ENCODE assay signal across 18 cellular contexts in the genomic region with DNA sequence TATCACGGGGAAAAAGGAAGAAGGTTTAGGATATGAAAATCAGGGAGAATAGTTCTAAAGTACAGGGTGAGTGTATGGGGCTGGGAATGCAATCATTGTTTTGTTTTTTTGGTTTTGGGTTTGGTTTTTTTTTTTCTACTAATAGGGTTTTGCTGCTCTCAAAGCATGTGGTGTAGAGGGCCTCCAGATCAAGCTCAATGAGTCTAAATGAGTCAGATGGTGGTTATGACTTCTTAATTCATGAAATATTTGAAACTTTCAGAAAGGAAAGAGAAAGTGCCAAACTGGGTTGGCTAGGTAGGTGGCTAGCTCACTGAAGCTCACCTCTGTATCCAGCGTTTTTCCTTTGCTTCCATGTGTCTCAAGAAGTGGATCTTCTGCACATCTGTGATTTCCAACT. TPM values are rescaled to one million over a fixed set of nuclear protein-coding genes. Genes with fewer than 3 reads are reported as not detected.
DNase-seq lines count a peak whose midpoint lies in the region; ATAC-seq and TF ChIP-seq lines count a peak whose summit lies in the region.
"Had no signal": no experiment of that assay in that cellular context is flagged by ENCODE, and none has a peak within 500 bp of the region (broad histone marks: within the 10 kb centered on the region; RNA-seq: fewer than 3 reads in every experiment).

No MANE protein-coding gene starts in this region.

- no peak overlapping the region for H3K27ac ChIP-seq in MM.1S (ENCODE audit: low read length)
- H3K27ac ChIP-seq in brain microvascular endothelial cell: no peak overlapping the region
- H3K27ac ChIP-seq: BLaER1, tibial nerve had no signal

- TF ChIP-seq CTCF in MM.1S (IDR thresholded peaks at IDR 0.05; ENCODE audit: low read length) (no peak), brain microvascular endothelial cell (IDR thresholded peaks at IDR 0.05; ENCODE audit: low read depth, low read length, missing control alignments) (no peak)

- in situ Hi-C loops in brain microvascular endothelial cell (cut with HindIII; ENCODE audit: low pct_ligation_motif_present, low sequenced_read_pairs): no loop called here

- peak; percentile 29 for DNase-seq in MM.1S
- peak; percentile 44 for DNase-seq in renal cortical epithelial cell (ENCODE audit: low read depth)
- no peak for DNase-seq in brain microvascular endothelial cell
- DNase-seq: activated effector memory CD4-positive, alpha-beta T cell treated with anti-CD3 and anti-CD28 coated beads, Interleukin-2, amount 50 U/mL, for 16 hours; aorta; GF-D8; NCI-H524; nephron progenitor cell; Right ventricle myocardium superior had no signal

- no peaks in the 10 kb centered on the region for H3K4me1 ChIP-seq in MM.1S (ENCODE audit: low read length)
- H3K4me1 ChIP-seq: BLaER1, tibial nerve had no signal

- no peaks in the 10 kb centered on the region for H3K9me3 ChIP-seq in MM.1S (replicated peaks; ENCODE audit: insufficient read depth, low read length)
- H3K9me3 ChIP-seq: BLaER1, tibial nerve had no signal

- no peak overlapping the region for H2AFZ ChIP-seq in MM.1S (ENCODE audit: low read length)

- no peak overlapping the region; the same call in 1 of the 2 replicates for H3K4me2 ChIP-seq in MM.1S (ENCODE audit: low read depth, low read length)
- H3K4me2 ChIP-seq: BLaER1, smooth muscle cell had no signal

- no peak overlapping the region for H3K4me3 ChIP-seq in MM.1S (ENCODE audit: low read length)
- H3K4me3 ChIP-seq in brain microvascular endothelial cell (ENCODE audit: low read depth, low read length): no peak overlapping the region
- H3K4me3 ChIP-seq: BLaER1, smooth muscle cell, tibial nerve had no signal

- no peaks in the 10 kb centered on the region for H4K20me1 ChIP-seq in MM.1S (ENCODE audit: insufficient read depth, low read length)
- H4K20me1 ChIP-seq: BLaER1 had no signal

- H3K79me2 ChIP-seq in MM.1S (ENCODE audit: low read length): no peaks in the 10 kb centered on the region

- ATAC-seq in GM18511 (IDR thresholded peaks at IDR 0.05; ENCODE audit: unreplicated experiment): peak; percentile 46
- ATAC-seq in GM21723 (IDR thresholded peaks at IDR 0.05; ENCODE audit: unreplicated experiment): no peak

- H3K36me3 ChIP-seq in MM.1S (replicated peaks; ENCODE audit: insufficient read depth, low read length) (no peaks in the 10 kb centered on the region), brain microvascular endothelial cell (replicated peaks) (no peaks in the 10 kb centered on the region)
- H3K36me3 ChIP-seq: BLaER1 had no signal

- no peaks in the 10 kb centered on the region for H3K27me3 ChIP-seq in MM.1S (replicated peaks; ENCODE audit: insufficient read depth, low read length)
- H3K27me3 ChIP-seq in brain microvascular endothelial cell (replicated peaks): no peaks in the 10 kb centered on the region
- H3K27me3 ChIP-seq: BLaER1, tibial nerve had no signal

- no peaks in the 10 kb centered on the region for H3F3A ChIP-seq in MM.1S (ENCODE audit: insufficient read depth, low read length)

- H3K9ac ChIP-seq in MM.1S (ENCODE audit: low read length): no peak overlapping the region
- H3K9ac ChIP-seq: BLaER1 had no signal

- H3K9me2 ChIP-seq in MM.1S (replicated peaks; ENCODE audit: insufficient read depth, low read length): no peaks in the 10 kb centered on the region

RNA-seq across cellular contexts. Expression of gene OR1L8, which starts 10.7 kb away (rescaled TPM):
- total RNA-seq in renal cortical epithelial cell: not detected in 2 replicates
- total RNA-seq: aorta; chondrocyte; mesothelial cell of epicardium; progenitor cell of endocrine pancreas; Right ventricle myocardium superior; smooth muscle cell; T-helper 1 cell treated with Interleukin-12 subunit alpha and Interleukin-12 subunit beta and Interleukin-4 antibody, amounts not matched to agents 30 ng/mL and 1 ng/mL, for 36 hours had no signal

RNA-seq across cellular contexts. Expression of gene OR1N2, which starts 19.5 kb away (rescaled TPM):
- total RNA-seq in renal cortical epithelial cell: not detected in 2 replicates
- total RNA-seq: aorta; chondrocyte; mesothelial cell of epicardium; progenitor cell of endocrine pancreas; Right ventricle myocardium superior; smooth muscle cell; T-helper 1 cell treated with Interleukin-12 subunit alpha and Interleukin-12 subunit beta and Interleukin-4 antibody, amounts not matched to agents 30 ng/mL and 1 ng/mL, for 36 hours; tibial nerve had no signal

RNA-seq across cellular contexts. Expression of gene OR1Q1, which starts 42.1 kb away (rescaled TPM):
- total RNA-seq in renal cortical epithelial cell: not detected in 2 replicates
- total RNA-seq: aorta; chondrocyte; mesothelial cell of epicardium; progenitor cell of endocrine pancreas; Right ventricle myocardium superior; smooth muscle cell; T-helper 1 cell treated with Interleukin-12 subunit alpha and Interleukin-12 subunit beta and Interleukin-4 antibody, amounts not matched to agents 30 ng/mL and 1 ng/mL, for 36 hours had no signal

RNA-seq across cellular contexts. Expression of gene OR1N1, which starts 45.4 kb away (rescaled TPM):
- total RNA-seq in renal cortical epithelial cell: not detected in 2 replicates
- total RNA-seq: aorta; chondrocyte; mesothelial cell of epicardium; progenitor cell of endocrine pancreas; Right ventricle myocardium superior; smooth muscle cell; T-helper 1 cell treated with Interleukin-12 subunit alpha and Interleukin-12 subunit beta and Interleukin-4 antibody, amounts not matched to agents 30 ng/mL and 1 ng/mL, for 36 hours; tibial nerve had no signal

RNA-seq across cellular contexts. Expression of gene OR1J4, which starts 53.5 kb away (rescaled TPM):
- total RNA-seq in renal cortical epithelial cell: not detected in 2 replicates
- total RNA-seq: aorta; chondrocyte; mesothelial cell of epicardium; progenitor cell of endocrine pancreas; Right ventricle myocardium superior; smooth muscle cell; T-helper 1 cell treated with Interleukin-12 subunit alpha and Interleukin-12 subunit beta and Interleukin-4 antibody, amounts not matched to agents 30 ng/mL and 1 ng/mL, for 36 hours; tibial nerve had no signal
